In the genomic region with DNA sequence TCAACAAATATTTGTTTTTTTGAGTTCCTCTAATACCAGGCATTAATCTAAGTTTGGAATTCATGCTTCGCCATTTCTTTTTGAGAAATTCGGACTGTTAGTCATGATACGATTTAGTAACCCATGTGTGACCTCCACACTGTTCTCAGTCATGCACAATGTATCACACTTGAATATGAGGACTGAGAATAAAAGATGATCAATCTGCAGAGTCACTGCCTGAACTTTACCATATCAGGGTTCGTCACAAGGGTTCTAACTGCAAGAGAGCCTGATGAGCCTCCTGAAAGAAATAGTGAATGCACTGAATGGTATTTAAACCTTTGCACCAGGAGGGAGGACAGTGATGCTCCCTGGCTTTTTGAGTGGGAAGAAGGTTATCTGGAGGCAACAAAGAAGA, we compare ENCODE assay signal across 1 cellular context.
A peak's percentile ranks its signal among the peaks of the same experiment; 100 is the strongest.
TF ChIP-seq lines count a peak whose summit lies in the region.

No MANE protein-coding gene starts in this region.

TF ChIP-seq in K562, 482 proteins besides CTCF, POLR2A, EP300 and RAD21 (continued from another document):
- TF ChIP-seq FOXM1 (IDR thresholded peaks at IDR 0.05; ENCODE audit: low read depth) (no peak), FOXM1 (CRISPR knock-in tag; IDR thresholded peaks at IDR 0.05; ENCODE audit: low read depth) (no peak), NR2C2 (CRISPR knock-in tag; IDR thresholded peaks at IDR 0.05) (no peak), NR2C2 (tag; IDR thresholded peaks at IDR 0.05) (no peak), ZBTB7A (IDR thresholded peaks at IDR 0.05; ENCODE audit: borderline replicate concordance, control insufficient read depth, low read depth, low read length) (no peak), HDGF (IDR thresholded peaks at IDR 0.05) (no peak), ZNF76 (CRISPR knock-in tag; IDR thresholded peaks at IDR 0.05; ENCODE audit: borderline replicate concordance) (no peak), PHB2 (IDR thresholded peaks at IDR 0.05; ENCODE audit: low read depth) (no peak), MAFG (tag; conservative IDR thresholded peaks at IDR 0.05) (peak; percentile 65), MXI1 (IDR thresholded peaks at IDR 0.05; ENCODE audit: low read depth, low read length) (no peak), SRSF7 (optimal IDR thresholded peaks at IDR 0.05; ENCODE audit: low read depth, low read length) (no peak)
- TF ChIP-seq, protein P1, sequence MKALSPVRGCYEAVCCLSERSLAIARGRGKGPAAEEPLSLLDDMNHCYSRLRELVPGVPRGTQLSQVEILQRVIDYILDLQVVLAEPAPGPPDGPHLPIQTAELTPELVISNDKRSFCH (CRISPR knock-in tag; IDR thresholded peaks at IDR 0.05): no peak
- TF ChIP-seq, protein P1 (tag; IDR thresholded peaks at IDR 0.05): peak; percentile 23; the same call in 1 of the 2 replicates
- TF ChIP-seq, protein P2, sequence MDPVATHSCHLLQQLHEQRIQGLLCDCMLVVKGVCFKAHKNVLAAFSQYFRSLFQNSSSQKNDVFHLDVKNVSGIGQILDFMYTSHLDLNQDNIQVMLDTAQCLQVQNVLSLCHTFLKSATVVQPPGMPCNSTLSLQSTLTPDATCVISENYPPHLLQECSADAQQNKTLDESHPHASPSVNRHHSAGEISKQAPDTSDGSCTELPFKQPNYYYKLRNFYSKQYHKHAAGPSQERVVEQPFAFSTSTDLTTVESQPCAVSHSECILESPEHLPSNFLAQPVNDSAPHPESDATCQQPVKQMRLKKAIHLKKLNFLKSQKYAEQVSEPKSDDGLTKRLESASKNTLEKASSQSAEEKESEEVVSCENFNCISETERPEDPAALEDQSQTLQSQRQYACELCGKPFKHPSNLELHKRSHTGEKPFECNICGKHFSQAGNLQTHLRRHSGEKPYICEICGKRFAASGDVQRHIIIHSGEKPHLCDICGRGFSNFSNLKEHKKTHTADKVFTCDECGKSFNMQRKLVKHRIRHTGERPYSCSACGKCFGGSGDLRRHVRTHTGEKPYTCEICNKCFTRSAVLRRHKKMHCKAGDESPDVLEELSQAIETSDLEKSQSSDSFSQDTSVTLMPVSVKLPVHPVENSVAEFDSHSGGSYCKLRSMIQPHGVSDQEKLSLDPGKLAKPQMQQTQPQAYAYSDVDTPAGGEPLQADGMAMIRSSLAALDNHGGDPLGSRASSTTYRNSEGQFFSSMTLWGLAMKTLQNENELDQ (CRISPR knock-in tag; IDR thresholded peaks at IDR 0.05; ENCODE audit: borderline replicate concordance): no peak
